8 cellular contexts compared by ENCODE assay signal in genomic region chr12:93381183-93381975, GRCh38. TPM values are rescaled to one million over a fixed set of nuclear protein-coding genes. Genes with fewer than 3 reads are reported as not detected.
DNase-seq lines count a peak whose midpoint lies in the region; ATAC-seq, FAIRE-seq and TF ChIP-seq lines count a peak whose summit lies in the region.

No MANE protein-coding gene starts in this region.

- H2BK15ac ChIP-seq in H1 (ENCODE audit: low read length) = no peak overlapping the region

- no peak overlapping the region for H2BK120ac ChIP-seq in H1 (replicated peaks; ENCODE audit: low read depth, low read length)

- intact Hi-C loops in CD8-positive, alpha-beta T cell (cut with DNase I, micrococcal nuclease) = no loop called here

- H3K23me2 ChIP-seq in H1 (ENCODE audit: low read depth, low read length) = peaks cover 12% of the 10 kb centered on the region

- H4K91ac ChIP-seq in H1 (replicated peaks; ENCODE audit: insufficient read length, low read length) = no peak overlapping the region

- H3K27ac Mint-ChIP-seq in CD8-positive, alpha-beta T cell = no peak overlapping the region
- no peak overlapping the region for H3K27ac Mint-ChIP-seq in neural progenitor cell

- no peaks in the 10 kb centered on the region for H3K9me3 Mint-ChIP-seq in CD8-positive, alpha-beta T cell
- H3K9me3 Mint-ChIP-seq in neural progenitor cell = peaks cover 5% of the 10 kb centered on the region

- no peak for TF ChIP-seq CTCF in CD8-positive, alpha-beta T cell (IDR thresholded peaks at IDR 0.05)
- TF ChIP-seq CTCF in H1 (IDR thresholded peaks at IDR 0.05; ENCODE audit: control extremely low read depth in 1 of 3, insufficient read depth in 1 of 3, low read depth in 1 of 3, low read length in 3 of 3) = no peak
- no peak for TF ChIP-seq CTCF in neural progenitor cell (IDR thresholded peaks at IDR 0.05)

- 86% methylated on average over 5 of the region's 5 CpGs; no CpG with 5 or more reads in 1 of the 2 experiments for WGBS in H1 (ENCODE audit: extremely low coverage in 1 of 2, insufficient coverage in 1 of 2, insufficient read length in 1 of 2, insufficient replicate concordance in 2 of 2, low coverage in 1 of 2, low lambda C conversion rate in 2 of 2, missing lambda C conversion rate in 1 of 2), 2 experiments

- H2AFZ ChIP-seq in H1 (ENCODE audit: low read length) (no peak overlapping the region), neural progenitor cell (replicated peaks) (no peak overlapping the region)

- no peaks in the 10 kb centered on the region for H3K36me3 ChIP-seq in CD8-positive, alpha-beta T cell (ENCODE audit: insufficient read depth, low read length)
- no peaks in the 10 kb centered on the region for H3K36me3 ChIP-seq in H1 (ENCODE audit: control insufficient read depth in 2 of 4, insufficient read depth in 4 of 4, low read length in 3 of 4)
- no peaks in the 10 kb centered on the region for H3K36me3 ChIP-seq in neural progenitor cell

- TF ChIP-seq EP300 in H1 (IDR thresholded peaks at IDR 0.05; ENCODE audit: borderline replicate concordance in 1 of 2, low read depth in 2 of 2, low read length in 2 of 2) = no peak

- peaks cover 34% of the 10 kb centered on the region for H3K4me1 ChIP-seq in CD8-positive, alpha-beta T cell (ENCODE audit: insufficient read depth, low read length)
- H3K4me1 ChIP-seq in H1 (replicated peaks in 1 of 4; ENCODE audit: control insufficient read depth in 3 of 4, insufficient read depth in 4 of 4, low read length in 3 of 4) (peaks cover 4 to 12% (median 8%) of the 10 kb centered on the region in 4 experiments; a peak in 6 of 7 replicates), neural progenitor cell (peaks cover 27% of the 10 kb centered on the region)

- H3F3A ChIP-seq in neural progenitor cell (ENCODE audit: low read depth) = peaks cover 10% of the 10 kb centered on the region

- H3K27me3 Mint-ChIP-seq in CD8-positive, alpha-beta T cell (ENCODE audit: low read depth) = no peaks in the 10 kb centered on the region
- H3K27me3 Mint-ChIP-seq in neural progenitor cell (ENCODE audit: insufficient read depth, low read depth) = peaks cover 2% of the 10 kb centered on the region

- H3K9ac ChIP-seq in H1 (replicated peaks in 1 of 4; ENCODE audit: extremely low read depth in 1 of 4, low read depth in 3 of 4, low read length in 3 of 4) (no peak overlapping the region), neural progenitor cell (no peak overlapping the region)

- H3K23ac ChIP-seq in H1 (ENCODE audit: insufficient read length) = no peak overlapping the region

- no peak overlapping the region for H3K18ac ChIP-seq in H1 (ENCODE audit: extremely low read depth, low read length)

- H2BK5ac ChIP-seq in H1 (ENCODE audit: low read depth, low read length) = no peak overlapping the region

- H3K4me3 Mint-ChIP-seq in CD8-positive, alpha-beta T cell = peak overlapping the region; percentile 99
- H3K4me3 Mint-ChIP-seq in neural progenitor cell = peak overlapping the region; percentile 100

- no peak for FAIRE-seq in H1 (lab: Jason Lieb, UNC)

- peaks cover 59% of the 10 kb centered on the region for H3K4me1 Mint-ChIP-seq in CD8-positive, alpha-beta T cell (ENCODE audit: low read depth)
- H3K4me1 Mint-ChIP-seq in neural progenitor cell = peaks cover 36% of the 10 kb centered on the region

- POLR2A ChIA-PET in CD8-positive, alpha-beta T cell (lab: Charles Lee) = interaction anchor here (1.0 to 1.2 kb wide), 2 partner anchors 61 to 453 kb away, joined by 3 to 4 read pairs; partner anchors contain the start of genes EEA1 and UBE2N
- POLR2A ChIA-PET in H1 (lab: Charles Lee; ENCODE audit: partially characterized antibody) = interaction anchor here (1.0 to 1.7 kb wide), 3 partner anchors 8 to 56 kb away, joined by 3 to 4 read pairs (median 4); no protein-coding TSS in a partner anchor

- CTCF ChIA-PET in CD8-positive, alpha-beta T cell (lab: Charles Lee) = interaction anchor here (0.5 to 6.0 kb wide), 12 partner anchors 9 to 1687 kb away, joined by 3 to 38 read pairs (median 4); no protein-coding TSS in a partner anchor
- CTCF ChIA-PET in H1 (lab: Charles Lee; ENCODE audit: partially characterized antibody) = interaction anchor here (0.6 to 3.5 kb wide), 24 partner anchors 9 to 663 kb away, joined by 3 to 16 read pairs (median 3); no protein-coding TSS in a partner anchor

- DNase-seq in CD8-positive, alpha-beta T cell = no peak
- DNase-seq in NCI-H69 (lab: John Stamatoyannopoulos, UW) = peak; percentile 78
- DNase-seq in H1 (ENCODE audit: low read depth in 1 of 2, low spot score in 2 of 2) = no peak
- DNase-seq in neural progenitor cell (ENCODE audit: low spot score) = no peak
- DNase-seq in NCI-H187 treated with DMSO at 0.1 percent for 48 hours (lab: John Stamatoyannopoulos, UW) = no peak

- no peak overlapping the region for H3K14ac ChIP-seq in H1 (ENCODE audit: insufficient read length)

- H3K79me2 ChIP-seq in H1 (ENCODE audit: control insufficient read depth in 1 of 2, insufficient read depth in 2 of 2, low read length in 2 of 2) (peaks cover 35 to 80% of the 10 kb centered on the region in 2 experiments), neural progenitor cell (ENCODE audit: low read depth) (peaks cover 82% of the 10 kb centered on the region)

- no peak for TF ChIP-seq POLR2A in H1 (IDR thresholded peaks at IDR 0.05; ENCODE audit: control extremely low read depth in 1 of 2, low read depth in 2 of 2, low read length in 2 of 2)

- H3K79me1 ChIP-seq in H1 (ENCODE audit: low read depth, low read length) = 0 out of 2 replicates have a peak, but pooled peaks cover 2% of the 10 kb centered on the region

- no peak for TF ChIP-seq RAD21 in H1 (IDR thresholded peaks at IDR 0.05 in 1 of 2, conservative IDR thresholded peaks at IDR 0.05 in 1 of 2; ENCODE audit: low read depth in 2 of 2, low read length in 2 of 2)

- H3K4ac ChIP-seq in H1 (replicated peaks; ENCODE audit: insufficient read length, low read depth, low read length) = no peak overlapping the region

- peaks cover 12% of the 10 kb centered on the region for H3K36me3 Mint-ChIP-seq in CD8-positive, alpha-beta T cell
- peaks cover 24% of the 10 kb centered on the region for H3K36me3 Mint-ChIP-seq in neural progenitor cell

- no peaks in the 10 kb centered on the region for H3K9me3 ChIP-seq in CD8-positive, alpha-beta T cell (ENCODE audit: low read length)
- H3K9me3 ChIP-seq in H1 (ENCODE audit: insufficient read depth in 2 of 2, low read depth in 1 of 2, low read length in 1 of 2) (no peaks in the 10 kb centered on the region), neural progenitor cell (ENCODE audit: low read depth) (no peaks in the 10 kb centered on the region)

- H3K4me2 ChIP-seq in H1 (ENCODE audit: insufficient read depth in 1 of 2, low read depth in 2 of 2, low read length in 2 of 2) = peak overlapping the region; percentile 30 to 75; a peak in 3 of 4 replicates
- peak overlapping the region; percentile 83 for H3K4me2 ChIP-seq in neural progenitor cell

- no peak overlapping the region for H2AK5ac ChIP-seq in H1 (ENCODE audit: low read depth, low read length)

- no peak overlapping the region for H3K4me3 ChIP-seq in CD8-positive, alpha-beta T cell (ENCODE audit: low read depth, low read length)
- H3K4me3 ChIP-seq in H1 (ENCODE audit: extremely low read depth in 1 of 4, insufficient read depth in 2 of 4, low read depth in 3 of 4, low read length in 4 of 4) (peak overlapping the region in 2 of 4 experiments; percentile 6 to 96; a peak in 3 of 8 replicates), neural progenitor cell (peak overlapping the region; percentile 63)

- H3K27me3 ChIP-seq in CD8-positive, alpha-beta T cell (ENCODE audit: insufficient read depth, low read length) = no peaks in the 10 kb centered on the region
- H3K27me3 ChIP-seq in H1 (replicated peaks in 1 of 4; ENCODE audit: control insufficient read depth in 3 of 4, extremely low read depth in 1 of 4, insufficient read depth in 3 of 4, low read length in 3 of 4) (no peaks in the 10 kb centered on the region), neural progenitor cell (no peaks in the 10 kb centered on the region)

- no peak for ATAC-seq in CD8-positive, alpha-beta T cell
- no peak for ATAC-seq in HG03159 (IDR thresholded peaks at IDR 0.05; ENCODE audit: unreplicated experiment)
- no peak for ATAC-seq in HG03521 (IDR thresholded peaks at IDR 0.05; ENCODE audit: unreplicated experiment)
- no peak for ATAC-seq in HG02623 (IDR thresholded peaks at IDR 0.05; ENCODE audit: unreplicated experiment)

- no peak overlapping the region for H4K8ac ChIP-seq in H1 (ENCODE audit: extremely low read depth, insufficient read depth, low read length)

- no peak overlapping the region for H4K5ac ChIP-seq in H1 (ENCODE audit: insufficient read length, low read depth, low read length)

- H3K56ac ChIP-seq in H1 (replicated peaks; ENCODE audit: insufficient read length, low read depth, low read length) = no peak overlapping the region

- H4K20me1 ChIP-seq in H1 (replicated peaks in 1 of 2; ENCODE audit: control insufficient read depth in 1 of 2, insufficient read depth in 2 of 2, low read length in 2 of 2) (peaks cover 0 to 12% of the 10 kb centered on the region in 2 experiments), neural progenitor cell (ENCODE audit: low read depth) (peaks cover 54% of the 10 kb centered on the region)

- H2BK20ac ChIP-seq in H1 (ENCODE audit: low read length) = no peak overlapping the region

- no peak overlapping the region for H3K27ac ChIP-seq in CD8-positive, alpha-beta T cell (ENCODE audit: low read depth, low read length)
- no peak overlapping the region for H3K27ac ChIP-seq in H1 (ENCODE audit: low read depth, low read length)
- H3K27ac ChIP-seq in neural progenitor cell = no peak overlapping the region

- no peak overlapping the region for H2BK12ac ChIP-seq in H1 (ENCODE audit: low read depth, low read length)

TF ChIP-seq in H1, 55 proteins besides CTCF, POLR2A, EP300 and RAD21 (continues in another document):
- no peak for TF ChIP-seq NANOG (IDR thresholded peaks at IDR 0.05; ENCODE audit: insufficient read depth, low read depth, low read length, poor library complexity, severe bottlenecking)
- TF ChIP-seq TCF12 (IDR thresholded peaks at IDR 0.05; ENCODE audit: low read depth, low read length) = no peak
- TF ChIP-seq BRCA1 (IDR thresholded peaks at IDR 0.05; ENCODE audit: low read depth, low read length) = no peak

RNA-seq across cellular contexts. Expression of gene NUDT4, which starts 3.7 kb away (rescaled TPM):
- total RNA-seq in CD8-positive, alpha-beta T cell = 100 to 1,000 TPM in 1 of 2 experiments, 10 to 100 TPM in 1; 98.7 to 102 TPM
- 61.0 and 71.7 TPM in 2 replicates for total RNA-seq in H1 (2021; fragmentation: NEBNext Ultra II Directional; extraction: Animal tissue kit (Norgen Biotek cat#: 25700))
- 12.9 and 17.3 TPM in 2 replicates for polyA plus RNA-seq in H1 (2011; rRNA removed)
- polyA plus RNA-seq in H1 (2011; cell fraction: cytosol; rRNA removed) = 20.1 TPM
- 5.8 TPM for polyA plus RNA-seq in H1 (2011; cell fraction: nucleus; rRNA removed)
- 15.0 to 31.6 TPM (median 17.9 TPM) in 4 replicates for polyA plus RNA-seq in H1 (2012, experiment 1 of 2)
- 8.7 TPM for polyA plus RNA-seq in H1 (2012, experiment 2 of 2)
- 31.7 TPM for polyA plus RNA-seq in H1 (2013, experiment 1 of 2)
- polyA plus RNA-seq in H1 (2013, experiment 2 of 2) = 32.7 TPM
- polyA minus RNA-seq in H1 (2011; rRNA and poly(A)+ RNA removed) = 17.9 and 19.2 TPM in 2 replicates
- polyA minus RNA-seq in H1 (2011; cell fraction: cytosol; rRNA and poly(A)+ RNA removed) = 26.9 TPM
- 18.6 TPM for polyA minus RNA-seq in H1 (2011; cell fraction: nucleus; rRNA and poly(A)+ RNA removed)
- total RNA-seq in neural progenitor cell (ENCODE audit: low replicate concordance) = 56.3 and 89.8 TPM in 2 replicates
